ENCODE assay signal across 22 cellular contexts in the genomic region with DNA sequence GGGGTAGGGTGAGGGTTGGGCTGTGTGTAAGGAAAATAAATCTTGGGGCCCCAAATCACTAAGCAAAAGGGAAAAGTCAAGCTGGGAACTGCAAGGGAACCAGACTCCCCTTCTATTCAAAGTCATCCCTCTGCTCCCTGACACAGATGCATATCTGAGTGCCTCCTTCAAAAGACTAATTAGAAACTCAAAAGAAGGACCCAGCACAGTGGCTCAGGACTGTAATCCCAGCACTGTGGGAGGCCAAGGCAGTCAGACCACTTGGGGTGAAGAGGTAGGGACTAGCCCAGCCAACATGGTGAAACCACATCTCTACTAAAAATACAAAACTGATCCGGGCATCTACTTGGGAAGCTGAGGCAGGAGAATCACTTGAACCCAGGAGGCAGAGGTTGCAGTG. TPM values are rescaled to one million over a fixed set of nuclear protein-coding genes. Genes with fewer than 3 reads are reported as not detected.
DNase-seq lines count a peak whose midpoint lies in the region; ATAC-seq, FAIRE-seq and TF ChIP-seq lines count a peak whose summit lies in the region.
"Had no signal": no experiment of that assay in that cellular context is flagged by ENCODE, and none has a peak within 500 bp of the region (broad histone marks: within the 10 kb centered on the region; RNA-seq: fewer than 3 reads in every experiment).

No MANE protein-coding gene starts in this region.

- no peak for ATAC-seq in activated CD8-positive, alpha-beta T cell treated with anti-CD3 and anti-CD28 coated beads for 36 hours
- ATAC-seq in activated CD4-positive, alpha-beta T cell treated with anti-CD3 and anti-CD28 coated beads for 36 hours = no peak
- ATAC-seq in esophagus mucosa (no peak), HG03045 (IDR thresholded peaks at IDR 0.05; ENCODE audit: unreplicated experiment) (no peak)
- ATAC-seq: left ventricle myocardium superior had no signal

- H3K27me3 ChIP-seq in H9 (ENCODE audit: insufficient read depth, low read length) (no peaks in the 10 kb centered on the region; the same call in 1 of the 2 replicates), small intestine (ENCODE audit: control insufficient read depth in 2 of 2, insufficient read depth in 2 of 2, low read length in 2 of 2) (no peaks in the 10 kb centered on the region)
- H3K27me3 ChIP-seq: brain microvascular endothelial cell had no signal

- H3K18ac ChIP-seq in H9 (ENCODE audit: insufficient read length, low read depth, low read length) = no peak overlapping the region

- no peak overlapping the region for H4K91ac ChIP-seq in H9 (ENCODE audit: insufficient read length, low read depth, low read length)

- H3K4me3 Mint-ChIP-seq in H9 (peak overlapping the region; percentile 44 to 63), progenitor cell of endocrine pancreas (ENCODE audit: low read depth) (no peak overlapping the region)
- no peak overlapping the region for H3K4me3 Mint-ChIP-seq in activated CD8-positive, alpha-beta T cell treated with anti-CD3 and anti-CD28 coated beads for 36 hours
- H3K4me3 Mint-ChIP-seq in activated CD4-positive, alpha-beta T cell treated with anti-CD3 and anti-CD28 coated beads for 36 hours = no peak overlapping the region
- H3K4me3 Mint-ChIP-seq: CD4-positive, CD25-positive, alpha-beta regulatory T cell; IgD-negative memory B cell had no signal

- no peak overlapping the region for H2BK5ac ChIP-seq in H9 (ENCODE audit: insufficient read length, low read length)

- H3K27ac ChIP-seq in H9 (ENCODE audit: insufficient read length, low read depth, low read length) (no peak overlapping the region), small intestine (ENCODE audit: low read depth in 1 of 2, low read length in 1 of 2) (no peak overlapping the region)
- H3K27ac ChIP-seq: brain microvascular endothelial cell, PC-9, skin epidermis, thoracic aorta had no signal

- H3K4me3 ChIP-seq in iPS-18c (ENCODE audit: insufficient read depth, low read depth, low read length) = 0 out of 2 replicates have a peak overlapping the region, but pooled peaks have one; percentile 15
- no peak overlapping the region for H3K4me3 ChIP-seq in small intestine (ENCODE audit: low read depth in 1 of 2, low read length in 2 of 2)
- H3K4me3 ChIP-seq: PC-9, skin epidermis, thoracic aorta had no signal

- CTCF ChIA-PET in activated CD8-positive, alpha-beta T cell treated with anti-CD3 and anti-CD28 coated beads for 36 hours (lab: Charles Lee) = no interaction called here
- CTCF ChIA-PET in activated CD4-positive, alpha-beta T cell treated with anti-CD3 and anti-CD28 coated beads for 36 hours (lab: Charles Lee) = no interaction called here

- no peak overlapping the region for H2BK15ac ChIP-seq in H9 (ENCODE audit: low read depth, low read length)

- H3K9me3 ChIP-seq in H9 (ENCODE audit: control insufficient read depth, low read depth, low read length) (no peaks in the 10 kb centered on the region), iPS-18c (ENCODE audit: control insufficient read depth, insufficient read depth, low read length) (peaks cover 17% of the 10 kb centered on the region), small intestine (ENCODE audit: control insufficient read depth, low read depth) (no peaks in the 10 kb centered on the region)
- H3K9me3 ChIP-seq: thoracic aorta had no signal

- H3K36me3 ChIP-seq in small intestine (ENCODE audit: control insufficient read depth in 2 of 2, insufficient read depth in 2 of 2, low read length in 2 of 2) = peaks cover 7 to 11% of the 10 kb centered on the region in 2 donors

- WGBS in H9 (ENCODE audit: extremely low coverage, insufficient read length, low lambda C conversion rate) = no CpG with 5 or more reads among the region's 1 CpG
- 83 to 90% (median 83%) methylated on average over 1 of the region's 1 CpG for WGBS in small intestine, 3 donors

- H3K56ac ChIP-seq in H9 (ENCODE audit: insufficient read length, low read depth, low read length) = no peak overlapping the region

- H4K20me1 ChIP-seq in H9 (ENCODE audit: control insufficient read depth, insufficient read depth, insufficient read length) = no peaks in the 10 kb centered on the region

- H3K27ac Mint-ChIP-seq in H9 (peak overlapping the region; percentile 63 to 87 (median 73); a peak in 4 of 7 replicates), progenitor cell of endocrine pancreas (peak overlapping the region; percentile 67)
- H3K27ac Mint-ChIP-seq in activated CD8-positive, alpha-beta T cell treated with anti-CD3 and anti-CD28 coated beads for 36 hours = peak overlapping the region; percentile 68
- no peak overlapping the region for H3K27ac Mint-ChIP-seq in activated CD4-positive, alpha-beta T cell treated with anti-CD3 and anti-CD28 coated beads for 36 hours

- POLR2A ChIA-PET in activated CD8-positive, alpha-beta T cell treated with anti-CD3 and anti-CD28 coated beads for 36 hours (lab: Charles Lee) = interaction anchor here (1.1 kb wide), 1 partner anchor 11 kb away, joined by 3 read pairs; no protein-coding TSS in a partner anchor
- POLR2A ChIA-PET in activated CD4-positive, alpha-beta T cell treated with anti-CD3 and anti-CD28 coated beads for 36 hours (lab: Charles Lee) = no interaction called here

- H3K4ac ChIP-seq in H9 (ENCODE audit: low read depth, low read length) = no peak overlapping the region

- no peak overlapping the region for H3T11ph ChIP-seq in H9 (ENCODE audit: low read length)

- no peaks in the 10 kb centered on the region for H3K79me2 ChIP-seq in H9 (ENCODE audit: insufficient read depth, low read length)

- H2BK12ac ChIP-seq in H9 (ENCODE audit: insufficient read length, low read depth, low read length) = no peak overlapping the region

- TF ChIP-seq CTCF in H9 (conservative IDR thresholded peaks at IDR 0.05) (no peak), progenitor cell of endocrine pancreas (IDR thresholded peaks at IDR 0.05; ENCODE audit: unreplicated experiment) (no peak)
- TF ChIP-seq CTCF in activated CD8-positive, alpha-beta T cell treated with anti-CD3 and anti-CD28 coated beads for 36 hours (IDR thresholded peaks at IDR 0.05) = no peak

- no peak overlapping the region for H4K8ac ChIP-seq in H9 (replicated peaks; ENCODE audit: insufficient read length, low read depth, low read length)

- DNase-seq in H9 (peak; percentile 85), progenitor cell of endocrine pancreas (ENCODE audit: low spot score, unreplicated experiment) (no peak), small intestine (no peak)
- DNase-seq in activated CD8-positive, alpha-beta T cell treated with anti-CD3 and anti-CD28 coated beads for 36 hours = no peak
- no peak for DNase-seq in activated CD4-positive, alpha-beta T cell treated with anti-CD3 and anti-CD28 coated beads for 36 hours
- DNase-seq: activated CD4-positive, alpha-beta T cell treated with anti-CD3 and anti-CD28 coated beads for 1 hour; DMS153; left ventricle myocardium superior; NCI-H2081; NCI-H446; SHP77 treated with DMSO at 0.1 percent for 48 hours; stimulated activated CD4-positive, alpha-beta T cell treated with anti-CD3 and anti-CD28 coated beads, Interleukin-2, amount 100 ng/mL, for 48 hours had no signal

- intact Hi-C loops in activated CD8-positive, alpha-beta T cell treated with anti-CD3 and anti-CD28 coated beads for 36 hours (cut with micrococcal nuclease) = no loop called here
- intact Hi-C loops in activated CD4-positive, alpha-beta T cell treated with anti-CD3 and anti-CD28 coated beads for 36 hours (cut with DNase I, micrococcal nuclease) = no loop called here

- no peak overlapping the region for H2BK20ac ChIP-seq in H9 (ENCODE audit: low read depth, low read length, poor library complexity, severe bottlenecking)

- peaks cover 27 to 35% of the 10 kb centered on the region in 2 experiments for H3K4me1 Mint-ChIP-seq in H9
- H3K4me1 Mint-ChIP-seq in activated CD8-positive, alpha-beta T cell treated with anti-CD3 and anti-CD28 coated beads for 36 hours (ENCODE audit: low read depth) = peaks cover 27% of the 10 kb centered on the region
- peaks cover 11% of the 10 kb centered on the region for H3K4me1 Mint-ChIP-seq in progenitor cell of endocrine pancreas (ENCODE audit: low read depth)
- peaks cover 18% of the 10 kb centered on the region for H3K4me1 Mint-ChIP-seq in activated CD4-positive, alpha-beta T cell treated with anti-CD3 and anti-CD28 coated beads for 36 hours

- H3K4me1 ChIP-seq in H9 (ENCODE audit: insufficient read depth, low read length) (peaks cover 3% of the 10 kb centered on the region; the same call in 1 of the 2 replicates), small intestine (ENCODE audit: control insufficient read depth in 2 of 2, insufficient read depth in 1 of 2, low read depth in 1 of 2, low read length in 1 of 2) (no peaks in the 10 kb centered on the region)

- H3K23ac ChIP-seq in H9 (ENCODE audit: insufficient read length, low read depth, low read length) = no peak overlapping the region

- no peak overlapping the region for H2BK120ac ChIP-seq in H9 (ENCODE audit: low read depth, low read length, poor library complexity, severe bottlenecking)

- no peak overlapping the region for H3K9ac ChIP-seq in H9 (ENCODE audit: extremely low read depth, insufficient read length, low read length)

- H3K79me1 ChIP-seq in H9 (ENCODE audit: insufficient read depth, low read depth, low read length, poor library complexity, severe bottlenecking) = no peaks in the 10 kb centered on the region

- no peak overlapping the region for H2AK5ac ChIP-seq in H9 (ENCODE audit: insufficient read length, low read length)

- H3K36me3 Mint-ChIP-seq in H9 (ENCODE audit: insufficient read depth in 1 of 3, low read depth in 3 of 3) = peaks cover 56 to 72% (median 65%) of the 10 kb centered on the region in 3 experiments
- H3K36me3 Mint-ChIP-seq in activated CD8-positive, alpha-beta T cell treated with anti-CD3 and anti-CD28 coated beads for 36 hours (ENCODE audit: low read depth) = peaks cover 75% of the 10 kb centered on the region
- H3K36me3 Mint-ChIP-seq in progenitor cell of endocrine pancreas (ENCODE audit: insufficient read depth) = peaks cover 41% of the 10 kb centered on the region
- H3K36me3 Mint-ChIP-seq in activated CD4-positive, alpha-beta T cell treated with anti-CD3 and anti-CD28 coated beads for 36 hours (ENCODE audit: low read depth) = peaks cover 72% of the 10 kb centered on the region

- no peak overlapping the region for H2AFZ ChIP-seq in H9 (ENCODE audit: low read length)
- H2AFZ ChIP-seq: PC-9 had no signal

- no peak overlapping the region for H3K14ac ChIP-seq in H9 (ENCODE audit: insufficient read depth, low read length)

- H3K9me3 Mint-ChIP-seq in H9 = peaks cover 23 to 26% of the 10 kb centered on the region in 2 experiments
- H3K9me3 Mint-ChIP-seq in activated CD8-positive, alpha-beta T cell treated with anti-CD3 and anti-CD28 coated beads for 36 hours = peaks cover 2% of the 10 kb centered on the region
- H3K9me3 Mint-ChIP-seq in progenitor cell of endocrine pancreas (ENCODE audit: low read depth) = no peaks in the 10 kb centered on the region
- H3K9me3 Mint-ChIP-seq in activated CD4-positive, alpha-beta T cell treated with anti-CD3 and anti-CD28 coated beads for 36 hours (ENCODE audit: low read depth) = peaks cover 23% of the 10 kb centered on the region

- FAIRE-seq in small intestine (lab: Jason Lieb, UNC) = no peak
- FAIRE-seq: colon had no signal

- H3K4me2 ChIP-seq in H9 (ENCODE audit: insufficient read depth, insufficient read length, low read length) = peak overlapping the region; percentile 18
- H3K4me2 ChIP-seq: PC-9 had no signal

- H4K5ac ChIP-seq in H9 (ENCODE audit: insufficient read length, low read depth, low read length) = no peak overlapping the region

- H3K23me2 ChIP-seq in H9 (ENCODE audit: insufficient read length, low read depth, low read length, poor library complexity, severe bottlenecking) = no peaks in the 10 kb centered on the region

- H3K27me3 Mint-ChIP-seq in H9 (ENCODE audit: low read depth) = peaks cover 57% of the 10 kb centered on the region
- H3K27me3 Mint-ChIP-seq in activated CD8-positive, alpha-beta T cell treated with anti-CD3 and anti-CD28 coated beads for 36 hours = no peaks in the 10 kb centered on the region
- H3K27me3 Mint-ChIP-seq in progenitor cell of endocrine pancreas = no peaks in the 10 kb centered on the region
- H3K27me3 Mint-ChIP-seq in activated CD4-positive, alpha-beta T cell treated with anti-CD3 and anti-CD28 coated beads for 36 hours = no peaks in the 10 kb centered on the region
- H3K27me3 Mint-ChIP-seq: CD4-positive, CD25-positive, alpha-beta regulatory T cell; IgD-negative memory B cell had no signal

RNA-seq across cellular contexts. Expression of a gene that starts 18.3 kb away (rescaled TPM):
- total RNA-seq in H9 (2021) = 25.1 and 25.6 TPM in 2 replicates
- total RNA-seq in activated CD8-positive, alpha-beta T cell treated with anti-CD3 and anti-CD28 coated beads for 36 hours = 10 to 100 TPM; 18.4 to 20.9 TPM
- 42.9 and 47.3 TPM in 2 replicates for total RNA-seq in progenitor cell of endocrine pancreas
- 10 to 100 TPM; 20.6 to 22.9 TPM for total RNA-seq in activated CD4-positive, alpha-beta T cell treated with anti-CD3 and anti-CD28 coated beads for 36 hours
- total RNA-seq in esophagus mucosa = 6.9 TPM
- polyA plus RNA-seq in small intestine = 1 to 10 TPM; 2.2 to 4.4 (median 3.4) TPM

Comparison
In these comparisons a context has a peak if more than half of its experiments do, and no peak if none do; other contexts are left out.
1. H3K4me3 Mint-ChIP-seq: peak in H9 (2 of 2); none in activated CD8-positive, alpha-beta T cell treated with anti-CD3 and anti-CD28 coated beads for 36 hours (single experiment), progenitor cell of endocrine pancreas (single experiment) and activated CD4-positive, alpha-beta T cell treated with anti-CD3 and anti-CD28 coated beads for 36 hours (single experiment).